Comparison of ENCODE assay signal across 7 cellular contexts in the genomic region with DNA sequence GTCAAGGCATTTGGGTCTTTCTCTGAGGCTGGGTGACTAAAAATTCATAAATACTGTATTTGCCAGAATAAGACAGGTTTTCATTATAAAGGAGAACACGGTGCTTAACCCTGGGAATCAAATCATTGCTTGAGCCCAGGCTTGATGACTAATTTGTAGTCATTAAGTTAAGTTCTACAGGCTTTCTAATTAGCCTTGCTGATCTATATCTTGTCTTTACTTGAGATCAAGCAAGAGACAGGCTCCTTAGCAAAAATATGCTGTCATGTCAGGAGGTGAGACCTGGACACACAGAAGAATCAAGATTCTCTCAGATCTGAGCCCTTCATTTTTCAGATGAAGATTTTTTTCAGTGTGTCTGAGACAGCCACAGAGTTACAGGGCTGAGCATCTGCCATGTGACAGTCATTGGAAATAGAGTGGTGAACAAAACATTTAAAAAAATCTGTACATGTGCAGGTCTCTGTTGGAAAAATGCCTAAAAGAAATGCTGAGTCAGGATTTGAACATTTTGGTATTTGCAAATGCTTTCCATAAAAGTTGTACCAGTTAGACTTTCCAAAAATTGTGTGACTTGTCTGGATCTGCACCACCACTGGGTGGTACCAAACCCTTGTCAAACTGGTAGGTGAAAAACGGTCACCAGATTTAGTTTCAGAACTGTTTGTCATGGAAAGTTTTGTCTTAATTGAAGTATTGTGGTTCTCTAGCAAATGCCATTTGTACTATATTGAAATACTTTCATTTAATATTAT.
DNase-seq lines count a peak whose midpoint lies in the region; ATAC-seq and TF ChIP-seq lines count a peak whose summit lies in the region.

No MANE protein-coding gene starts in this region.

- H3K4me1 Mint-ChIP-seq in activated naive CD8-positive, alpha-beta T cell (ENCODE audit: low read depth): peaks cover 28% of the 10 kb centered on the region

- H3K4me3 ChIP-seq in retinal pigment epithelial cell (ENCODE audit: low read length): no peak overlapping the region

- H3K27me3 Mint-ChIP-seq in activated naive CD8-positive, alpha-beta T cell: no peaks in the 10 kb centered on the region

- in situ Hi-C loops in KBM-7 (cut with MboI; ENCODE audit: low pct_unique_long_range_greater_than_20kb, low sequenced_read_pairs): loop anchor here (25.0 kb wide), 1 partner anchor 501 kb away; no protein-coding TSS in a partner anchor

- peak overlapping the region; percentile 79 for H3K27ac Mint-ChIP-seq in activated naive CD8-positive, alpha-beta T cell

- peak; percentile 19 for TF ChIP-seq CTCF in retinal pigment epithelial cell (conservative IDR thresholded peaks at IDR 0.05; ENCODE audit: low read depth, low read length)

- H3K36me3 Mint-ChIP-seq in activated naive CD8-positive, alpha-beta T cell: peaks cover 12% of the 10 kb centered on the region

- ATAC-seq in GM18517 (IDR thresholded peaks at IDR 0.05; ENCODE audit: unreplicated experiment) (peak; percentile 66), HG03378 (IDR thresholded peaks at IDR 0.05; ENCODE audit: unreplicated experiment) (peak; percentile 72)

- H3K4me3 Mint-ChIP-seq in activated naive CD8-positive, alpha-beta T cell: no peak overlapping the region

- DNase-seq in retinal pigment epithelial cell (ENCODE audit: low read depth) (no peak), amniotic stem cell (lab: John Stamatoyannopoulos, UW) (no peak), NCI-H748 treated with DMSO at 0.1 percent for 48 hours (lab: John Stamatoyannopoulos, UW) (no peak), KBM-7 (no peak)

- no peaks in the 10 kb centered on the region for H3K9me3 Mint-ChIP-seq in activated naive CD8-positive, alpha-beta T cell (ENCODE audit: low read depth)
